In genomic region chr18:34159691-34160185, GRCh38 we compare ENCODE assay signal across 9 cellular contexts.
A peak's percentile ranks its signal among the peaks of the same experiment; 100 is the strongest.
DNase-seq lines count a peak whose midpoint lies in the region; ATAC-seq and TF ChIP-seq lines count a peak whose summit lies in the region.
"Had no signal": no experiment of that assay in that cellular context is flagged by ENCODE, and none has a peak within 500 bp of the region (broad histone marks: within the 10 kb centered on the region; RNA-seq: fewer than 3 reads in every experiment).

No MANE protein-coding gene starts in this region.

- no peak overlapping the region for H4K8ac ChIP-seq in mesenchymal stem cell (ENCODE audit: low read length)

- H4K20me1 ChIP-seq in mammary epithelial cell (ENCODE audit: insufficient read depth, low read length) = no peaks in the 10 kb centered on the region

- H3K4me1 ChIP-seq in right cardiac atrium (ENCODE audit: control insufficient read depth, insufficient read depth, low read length) = no peaks in the 10 kb centered on the region
- H3K4me1 ChIP-seq in right atrium auricular region = peaks cover 0 to 9% of the 10 kb centered on the region in 2 donors
- H3K4me1 ChIP-seq in adipocyte (ENCODE audit: control insufficient read depth, insufficient read depth, low read length) = peaks cover 2% of the 10 kb centered on the region
- H3K4me1 ChIP-seq in mesenchymal stem cell (ENCODE audit: control insufficient read depth, insufficient read depth, low read depth, low read length) = peaks cover 5% of the 10 kb centered on the region
- no peaks in the 10 kb centered on the region for H3K4me1 ChIP-seq in mammary epithelial cell (ENCODE audit: insufficient read depth, low read length)

- BruUV-seq in mammary epithelial cell (replicated peaks; lab: Mats Ljungman, UMichigan) = no TSS peak

- dilution Hi-C loops in mammary epithelial cell (cut with HindIII; ENCODE audit: low sequenced_read_pairs) = no loop called here

- no peak overlapping the region for H2BK5ac ChIP-seq in mesenchymal stem cell (ENCODE audit: low read depth, low read length, poor library complexity, severe bottlenecking)

- H3K27ac ChIP-seq in right cardiac atrium (ENCODE audit: low read length) (no peak overlapping the region), right atrium auricular region (no peak overlapping the region), mesenchymal stem cell (ENCODE audit: low read length, poor library complexity, severe bottlenecking) (no peak overlapping the region), mammary epithelial cell (ENCODE audit: insufficient read depth, low read depth, low read length) (no peak overlapping the region)

- H3K14ac ChIP-seq in mesenchymal stem cell (ENCODE audit: low read length in 2 of 2) = no peak overlapping the region

- in situ Hi-C loops in mammary epithelial cell (cut with MboI; ENCODE audit: low sequenced_read_pairs in 2 of 2) = no loop called here

- H2AFZ ChIP-seq in mesenchymal stem cell (ENCODE audit: low read depth, low read length) (no peak overlapping the region), mammary epithelial cell (ENCODE audit: low read depth, low read length) (no peak overlapping the region)

- no peak for TF ChIP-seq CTCF in right atrium auricular region (IDR thresholded peaks at IDR 0.05)
- no peak for TF ChIP-seq CTCF in mammary epithelial cell (conservative IDR thresholded peaks at IDR 0.05 in 1 of 2, IDR thresholded peaks at IDR 0.05 in 1 of 2; ENCODE audit: extremely low read depth in 1 of 2, insufficient read depth in 1 of 2, low read depth in 1 of 2, low read length in 2 of 2)

- CTCF ChIA-PET in mammary epithelial cell (lab: Charles Lee; ENCODE audit: low non-redundant PET) = no interaction called here

- ATAC-seq in right cardiac atrium = no peak
- ATAC-seq in HG02884 (IDR thresholded peaks at IDR 0.05; ENCODE audit: unreplicated experiment) = no peak

- no peak overlapping the region for H2AK5ac ChIP-seq in mesenchymal stem cell (ENCODE audit: low read length, severe bottlenecking)

- H3K4ac ChIP-seq in mesenchymal stem cell (ENCODE audit: low read depth in 1 of 2, low read length in 2 of 2) = no peak overlapping the region

- no peak overlapping the region for H4K91ac ChIP-seq in mesenchymal stem cell (ENCODE audit: low read length)

- H3K4me2 ChIP-seq in mesenchymal stem cell (ENCODE audit: low read length, poor library complexity, severe bottlenecking) = peak overlapping the region; percentile 79
- H3K4me2 ChIP-seq in mammary epithelial cell (ENCODE audit: insufficient read depth, low read depth, low read length) = no peak overlapping the region

- H2BK15ac ChIP-seq in mesenchymal stem cell (ENCODE audit: low read depth, poor library complexity, severe bottlenecking) = no peak overlapping the region

- no peak overlapping the region for H2BK120ac ChIP-seq in mesenchymal stem cell (ENCODE audit: low read depth, low read length)

- DNase-seq in right cardiac atrium (no peak), right atrium auricular region (ENCODE audit: low spot score) (no peak), adipocyte (ENCODE audit: low read depth) (no peak), mesenchymal stem cell (no peak), mammary epithelial cell (no peak), HuH-7 (ENCODE audit: low spot score) (no peak), Kasumi-1 (lab: John Stamatoyannopoulos, UW) (no peak)

- H3K27me3 ChIP-seq in right cardiac atrium (ENCODE audit: control insufficient read depth, insufficient read depth) (no peaks in the 10 kb centered on the region), right atrium auricular region (peaks cover 0 to 7% of the 10 kb centered on the region in 2 donors), adipocyte (replicated peaks; ENCODE audit: control insufficient read depth, insufficient read depth, low read length) (peaks cover 26% of the 10 kb centered on the region), mesenchymal stem cell (ENCODE audit: control insufficient read depth in 1 of 2, insufficient read depth in 1 of 2, low read length in 2 of 2) (peaks cover 0 to 29% of the 10 kb centered on the region in 2 experiments), mammary epithelial cell (ENCODE audit: insufficient read depth, low read length) (peaks cover 6% of the 10 kb centered on the region)

- intact Hi-C loops in right cardiac atrium (cut with DNase I) (no loop called here), mammary epithelial cell (cut with micrococcal nuclease) (no loop called here)

- no peaks in the 10 kb centered on the region for H3K79me1 ChIP-seq in mesenchymal stem cell (replicated peaks; ENCODE audit: low read length, poor library complexity, severe bottlenecking)

- no peak overlapping the region for H3K9ac ChIP-seq in adipocyte (ENCODE audit: low read length)
- H3K9ac ChIP-seq in mesenchymal stem cell (ENCODE audit: low read length) = peak overlapping the region; percentile 58
- H3K9ac ChIP-seq in mammary epithelial cell (ENCODE audit: insufficient read depth, low read length) = no peak overlapping the region

- no peak overlapping the region for H3K18ac ChIP-seq in mesenchymal stem cell (ENCODE audit: low read depth in 1 of 2, low read length in 2 of 2)

- 54% methylated on average over 14 of the region's 14 CpGs for WGBS in right cardiac atrium
- WGBS in mesenchymal stem cell = 46% methylated on average over 12 of the region's 14 CpGs
- WGBS in mammary epithelial cell (ENCODE audit: low coverage, missing lambda C conversion rate) = 90% methylated on average over 5 of the region's 14 CpGs

- H3K4me3 ChIP-seq in right cardiac atrium (ENCODE audit: low read length) = peak overlapping the region; percentile 29
- no peak overlapping the region for H3K4me3 ChIP-seq in right atrium auricular region
- H3K4me3 ChIP-seq in adipocyte (ENCODE audit: low read length) = peak overlapping the region; percentile 68
- peak overlapping the region in 1 of 2 experiments; percentile 73 for H3K4me3 ChIP-seq in mesenchymal stem cell (ENCODE audit: insufficient read depth in 1 of 2, low read depth in 1 of 2, low read length in 2 of 2)
- H3K4me3 ChIP-seq in mammary epithelial cell (replicated peaks in 1 of 3; ENCODE audit: insufficient read depth in 1 of 3, low read depth in 2 of 3, low read length in 3 of 3) = no peak overlapping the region
- H3K4me3 ChIP-seq: body of pancreas had no signal

- H3K79me2 ChIP-seq in mammary epithelial cell (ENCODE audit: insufficient read depth, low read length) = no peaks in the 10 kb centered on the region

- H3K36me3 ChIP-seq in right atrium auricular region (no peaks in the 10 kb centered on the region), adipocyte (ENCODE audit: control insufficient read depth, insufficient read depth, low read length, severe bottlenecking) (no peaks in the 10 kb centered on the region), mesenchymal stem cell (ENCODE audit: control insufficient read depth in 1 of 2, insufficient read depth in 2 of 2, low read depth in 1 of 2, low read length in 2 of 2) (no peaks in the 10 kb centered on the region), mammary epithelial cell (ENCODE audit: insufficient read depth, low read length) (no peaks in the 10 kb centered on the region)

- no peak overlapping the region for H3K23ac ChIP-seq in mesenchymal stem cell (ENCODE audit: low read length in 2 of 2)

- H2BK12ac ChIP-seq in mesenchymal stem cell (ENCODE audit: low read length in 2 of 2) = no peak overlapping the region

- H3K9me3 ChIP-seq in right cardiac atrium (ENCODE audit: control insufficient read depth, low read length) (no peaks in the 10 kb centered on the region), right atrium auricular region (no peaks in the 10 kb centered on the region), adipocyte (ENCODE audit: control insufficient read depth, low read length) (no peaks in the 10 kb centered on the region), mesenchymal stem cell (ENCODE audit: control insufficient read depth, low read length) (no peaks in the 10 kb centered on the region), mammary epithelial cell (replicated peaks; ENCODE audit: insufficient read depth, low read length) (no peaks in the 10 kb centered on the region)
- H3K9me3 ChIP-seq: body of pancreas had no signal

Comparison
In these comparisons a context has a peak if more than half of its experiments do, and no peak if none do; other contexts are left out.
1. H3K4me3 ChIP-seq: peak in right cardiac atrium (single experiment) and adipocyte (single experiment); none in right atrium auricular region (0 of 2) and mammary epithelial cell (0 of 3).